Comparison of ENCODE assay signal across 8 cellular contexts in the genomic region with DNA sequence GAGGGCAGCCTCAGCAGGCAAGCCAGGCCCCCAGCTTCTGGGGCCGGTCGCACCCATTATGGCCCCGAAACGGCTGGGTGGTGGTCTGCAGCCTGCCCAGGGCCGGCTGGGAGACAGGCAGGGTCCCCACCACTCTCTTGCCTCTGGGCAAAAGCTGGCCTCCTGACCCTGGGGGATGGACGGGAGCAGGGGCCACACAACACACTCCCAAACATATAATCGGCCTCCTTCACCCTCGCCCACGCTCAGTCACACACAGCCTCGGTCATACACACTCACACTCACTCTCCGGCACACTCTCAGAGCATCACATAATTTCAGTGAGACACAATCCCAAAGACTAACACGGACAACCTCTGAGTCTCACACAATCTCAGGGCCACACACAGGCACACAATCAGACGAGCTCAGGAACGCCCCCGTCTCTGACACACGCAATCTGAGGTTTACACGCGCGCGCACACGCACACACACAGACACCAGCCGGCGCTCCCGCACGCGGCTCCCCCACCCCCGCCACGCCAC. TPM values are rescaled to one million over a fixed set of nuclear protein-coding genes. Genes with fewer than 3 reads are reported as not detected.
A peak's percentile ranks its signal among the peaks of the same experiment; 100 is the strongest.
DNase-seq lines count a peak whose midpoint lies in the region; ATAC-seq and TF ChIP-seq lines count a peak whose summit lies in the region.

No MANE protein-coding gene starts in this region.

- H3K9me2 ChIP-seq in MM.1S (replicated peaks; ENCODE audit: insufficient read depth, low read length) = no peaks in the 10 kb centered on the region

- in situ Hi-C loops in GM13976 (cut with MboI; ENCODE audit: low sequenced_read_pairs, unreplicated experiment) = no loop called here

- DNase-seq in GM13976 (ENCODE audit: low spot score) (peak; percentile 59), MM.1S (no peak), osteoblast (ENCODE audit: insufficient read length, low spot score, missing footprints) (no peak), MV-4-11 (lab: John Stamatoyannopoulos, UW) (no peak)
- DNase-seq in effector memory CD8-positive, alpha-beta T cell = peak in 1 of 3 experiments; percentile 4

- H3K9me3 ChIP-seq in MM.1S (replicated peaks; ENCODE audit: insufficient read depth, low read length) (no peaks in the 10 kb centered on the region), osteoblast (ENCODE audit: low read depth, low read length) (no peaks in the 10 kb centered on the region)

- H3K27me3 ChIP-seq in MM.1S (replicated peaks; ENCODE audit: insufficient read depth, low read length) = no peaks in the 10 kb centered on the region
- no peaks in the 10 kb centered on the region for H3K27me3 ChIP-seq in osteoblast (ENCODE audit: insufficient read depth, low read length)

- no peaks in the 10 kb centered on the region for H3K27me3 Mint-ChIP-seq in effector memory CD8-positive, alpha-beta T cell

- H3K27ac ChIP-seq in MM.1S (ENCODE audit: low read length) = peak overlapping the region; percentile 52; the same call in 1 of the 2 replicates
- H3K27ac ChIP-seq in osteoblast (ENCODE audit: low read depth, low read length) = peak overlapping the region; percentile 86

- H3K4me1 ChIP-seq in MM.1S (ENCODE audit: low read length) (no peaks in the 10 kb centered on the region), osteoblast (ENCODE audit: insufficient read depth, low read length) (peaks cover 22% of the 10 kb centered on the region)

- H3K79me2 ChIP-seq in MM.1S (ENCODE audit: low read length) = peaks cover 16% of the 10 kb centered on the region; the same call in 1 of the 2 replicates
- H3K79me2 ChIP-seq in osteoblast (ENCODE audit: insufficient read depth, low read length) = peaks cover 39% of the 10 kb centered on the region

- no peak for TF ChIP-seq CTCF in GM13976 (IDR thresholded peaks at IDR 0.05; ENCODE audit: borderline replicate concordance, control extremely low read depth, extremely low read depth, insufficient read depth, missing control alignments)
- no peak for TF ChIP-seq CTCF in MM.1S (IDR thresholded peaks at IDR 0.05; ENCODE audit: low read length)
- no peak for TF ChIP-seq CTCF in osteoblast (IDR thresholded peaks at IDR 0.05; ENCODE audit: extremely low read depth, low read depth, low read length)

- H4K20me1 ChIP-seq in MM.1S (ENCODE audit: insufficient read depth, low read length) (no peaks in the 10 kb centered on the region), osteoblast (ENCODE audit: insufficient read depth, low read length) (no peaks in the 10 kb centered on the region)

- H3K9ac ChIP-seq in MM.1S (ENCODE audit: low read length) = peak overlapping the region; percentile 86

- H3K4me1 Mint-ChIP-seq in effector memory CD8-positive, alpha-beta T cell (ENCODE audit: low read depth in 2 of 2) = peaks cover 15 to 17% of the 10 kb centered on the region in 2 donors

- no peaks in the 10 kb centered on the region for H3K36me3 Mint-ChIP-seq in effector memory CD8-positive, alpha-beta T cell (ENCODE audit: insufficient read depth)

- peak overlapping the region; percentile 86 to 98 for H3K27ac Mint-ChIP-seq in effector memory CD8-positive, alpha-beta T cell

- peak overlapping the region; percentile 91 for H2AFZ ChIP-seq in MM.1S (ENCODE audit: low read length)
- H2AFZ ChIP-seq in osteoblast (ENCODE audit: low read length) = peak overlapping the region; percentile 94

- H3K4me3 ChIP-seq in MM.1S (ENCODE audit: low read length) = peak overlapping the region; percentile 91
- peak overlapping the region; percentile 95 for H3K4me3 ChIP-seq in osteoblast (ENCODE audit: insufficient read depth, low read length)

- peak overlapping the region; percentile 86 to 94 for H3K4me3 Mint-ChIP-seq in effector memory CD8-positive, alpha-beta T cell

- ATAC-seq in effector memory CD8-positive, alpha-beta T cell (replicated peaks) = no peak
- ATAC-seq in HG03039 (IDR thresholded peaks at IDR 0.05; ENCODE audit: unreplicated experiment) = no peak
- ATAC-seq in HG02571 (IDR thresholded peaks at IDR 0.05; ENCODE audit: unreplicated experiment) = no peak
- ATAC-seq in GM18498 (IDR thresholded peaks at IDR 0.05; ENCODE audit: unreplicated experiment) = no peak

- H3F3A ChIP-seq in MM.1S (ENCODE audit: insufficient read depth, low read length) = no peaks in the 10 kb centered on the region; the same call in 1 of the 2 replicates

- H3K36me3 ChIP-seq in MM.1S (replicated peaks; ENCODE audit: insufficient read depth, low read length) = no peaks in the 10 kb centered on the region
- no peaks in the 10 kb centered on the region for H3K36me3 ChIP-seq in osteoblast (ENCODE audit: insufficient read depth, low read length)

- H3K4me2 ChIP-seq in MM.1S (ENCODE audit: low read depth, low read length) = peak overlapping the region; percentile 76
- peak overlapping the region; percentile 99 for H3K4me2 ChIP-seq in osteoblast (ENCODE audit: insufficient read depth, low read length)

- no peaks in the 10 kb centered on the region for H3K9me3 Mint-ChIP-seq in effector memory CD8-positive, alpha-beta T cell

RNA-seq across cellular contexts. Expression of gene PEMT, which starts 0.6 kb away (rescaled TPM):
- 25.3 and 26.4 TPM in 2 replicates for total RNA-seq in osteoblast
